ENCODE assay signal across 33 cellular contexts in the genomic region with DNA sequence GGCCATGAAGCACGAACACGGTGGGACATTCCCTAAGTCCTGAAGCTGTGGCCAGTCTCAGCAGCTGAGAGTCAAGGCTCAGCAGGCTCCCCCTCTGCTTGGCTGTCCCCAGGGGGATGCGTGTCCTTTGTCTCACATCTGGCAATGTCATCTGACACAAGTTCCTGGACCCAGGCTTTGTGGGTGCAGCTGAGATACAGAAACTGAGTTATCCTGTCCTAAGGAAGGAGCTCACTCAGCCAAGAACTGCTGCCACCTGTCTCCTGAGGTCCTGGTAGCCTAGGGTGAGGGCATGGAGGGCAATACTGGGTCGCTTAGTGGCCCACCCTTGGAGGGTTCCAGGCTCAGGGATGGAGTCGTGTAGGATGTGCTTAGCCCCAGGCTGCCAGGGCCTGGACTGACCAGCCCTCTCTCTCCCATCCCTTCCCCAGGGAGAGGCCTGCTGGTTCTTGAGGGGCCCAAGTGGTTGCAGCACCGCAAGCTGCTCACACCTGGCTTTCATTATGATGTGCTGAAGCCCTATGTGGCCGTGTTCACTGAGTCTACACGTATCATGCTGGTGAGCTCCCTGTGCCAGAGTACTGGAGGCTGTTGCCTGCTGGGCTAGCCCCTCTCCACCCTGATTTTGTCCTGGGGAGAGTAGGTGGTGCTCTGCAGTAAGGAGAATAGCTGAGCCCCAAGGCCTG. TPM values are rescaled to one million over a fixed set of nuclear protein-coding genes. Genes with fewer than 3 reads are reported as not detected.
A peak's percentile ranks its signal among the peaks of the same experiment; 100 is the strongest.
DNase-seq lines count a peak whose midpoint lies in the region; ATAC-seq, FAIRE-seq and TF ChIP-seq lines count a peak whose summit lies in the region.
"Had no signal": no experiment of that assay in that cellular context is flagged by ENCODE, and none has a peak within 500 bp of the region (broad histone marks: within the 10 kb centered on the region; RNA-seq: fewer than 3 reads in every experiment).

No MANE protein-coding gene starts in this region.

- no peak overlapping the region for H4K8ac ChIP-seq in trophoblast cell (ENCODE audit: low read depth, low read length)

- peak overlapping the region in 1 of 11 experiments; percentile 38; a peak in 1 of 22 replicates for H3K27ac ChIP-seq in BLaER1 treated with 17β-estradiol and CSF1 and Interleukin-3, amounts not matched to agents 10 nM and 100 nM
- no peak overlapping the region for H3K27ac ChIP-seq in Panc1 (ENCODE audit: low read length)
- no peak overlapping the region for H3K27ac ChIP-seq in trophoblast cell (ENCODE audit: low read depth, low read length)
- H3K27ac ChIP-seq: C4-2B, lower lobe of right lung had no signal

- intact Hi-C loops in Panc1 (cut with micrococcal nuclease; ENCODE audit: unreplicated experiment) = no loop called here
- intact Hi-C loops in lower leg skin (cut with DNase I; ENCODE audit: low total_unique reads) = no loop called here

- no TSS peak for BruUV-seq in Panc1 (replicated peaks; lab: Mats Ljungman, UMichigan)

- TF ChIP-seq CTCF in Panc1 (IDR thresholded peaks at IDR 0.05) = no peak
- no peak for TF ChIP-seq CTCF in lower leg skin (IDR thresholded peaks at IDR 0.05)

- in situ Hi-C loops in Panc1 (cut with HindIII; ENCODE audit: low pct_unique_long_range_greater_than_20kb, low sequenced_read_pairs) = no loop called here

- DNase-seq in Panc1 (ENCODE audit: low read depth, low spot score) (no peak), lower leg skin (ENCODE audit: low spot score in 2 of 2) (peak; percentile 11 to 81), HTR-8/SVneo (ENCODE audit: insufficient read length, low spot score) (no peak), LoVo (ENCODE audit: low spot score) (no peak), SW 1271 (lab: John Stamatoyannopoulos, UW) (no peak), trophoblast cell (no peak)
- DNase-seq: activated B cell treated with CpG ODN at 0.5 μM for 24 hours; activated CD8-positive, alpha-beta memory T cell treated with anti-CD3 and anti-CD28 coated beads, Interleukin-2, amount 10 ng/mL, durations not matched to agents 7 days and 5 days; activated gamma-delta T cell treated with Interleukin-2 at 50 U/mL for 16 hours; activated T-cell treated with anti-CD3 and anti-CD28 coated beads, Interleukin-2, amount 50 U/mL, for 4 hours; central memory CD4-positive, alpha-beta T cell; DMS79; effector memory CD8-positive, alpha-beta T cell; erythroblast; H9; head of caudate nucleus; kidney; lower lobe of right lung; naive thymus-derived CD4-positive, alpha-beta T cell; NCI-H2029; NCI-H526; NK-92 treated with Interleukin-12 subunit alpha and Interleukin-12 subunit beta, amount 100 ng/mL, for 24 hours; PC-3; SHP77 treated with DMSO at 0.1 percent for 48 hours; stimulated activated CD4-positive, alpha-beta T cell treated with anti-CD3 and anti-CD28 coated beads, Interleukin-15, amount 100 ng/mL, for 24 hours; stimulated activated CD4-positive, alpha-beta T cell treated with anti-CD3 and anti-CD28 coated beads, Interleukin-4, amount 100 ng/mL, for 4 hours; T-helper 1 cell had no signal

- no peak overlapping the region for H2AK5ac ChIP-seq in trophoblast cell (ENCODE audit: low read length)

- no peak overlapping the region for H4K91ac ChIP-seq in trophoblast cell (ENCODE audit: low read depth, low read length)

- H3K9ac ChIP-seq in BLaER1 treated with 17β-estradiol and CSF1 and Interleukin-3, amounts not matched to agents 10 nM and 100 nM = peak overlapping the region in 1 of 11 experiments; percentile 10; a peak in 1 of 22 replicates
- H3K9ac ChIP-seq in trophoblast cell (ENCODE audit: low read length) = no peak overlapping the region

- no peaks in the 10 kb centered on the region for H3K27me3 ChIP-seq in BLaER1 treated with 17β-estradiol and CSF1 and Interleukin-3, amounts not matched to agents 10 nM and 100 nM
- H3K27me3 ChIP-seq in Panc1 (ENCODE audit: control insufficient read depth, insufficient read depth, low read length) (no peaks in the 10 kb centered on the region; the same call in 1 of the 2 replicates), trophoblast cell (ENCODE audit: insufficient read depth, low read length) (no peaks in the 10 kb centered on the region)

- peaks cover 0 to 24% (median 20%) of the 10 kb centered on the region in 10 experiments; a peak in 15 of 20 replicates for H3K4me1 ChIP-seq in BLaER1 treated with 17β-estradiol and CSF1 and Interleukin-3, amounts not matched to agents 10 nM and 100 nM
- H3K4me1 ChIP-seq in Panc1 (ENCODE audit: control insufficient read depth, insufficient read depth, low read length) (no peaks in the 10 kb centered on the region), trophoblast cell (ENCODE audit: control insufficient read depth in 1 of 2, insufficient read depth in 2 of 2, low read length in 2 of 2) (peaks cover 0 to 2% of the 10 kb centered on the region in 2 experiments)

- CTCF ChIA-PET in Panc1 (lab: Charles Lee) = interaction anchor here (0.8 kb wide), 1 partner anchor 240 kb away, joined by 3 read pairs; no protein-coding TSS in a partner anchor

- peak overlapping the region in 9 of 11 experiments; percentile 12 to 77 (median 65); a peak in 17 of 22 replicates for H3K4me2 ChIP-seq in BLaER1 treated with 17β-estradiol and CSF1 and Interleukin-3, amounts not matched to agents 10 nM and 100 nM
- H3K4me2 ChIP-seq in trophoblast cell (ENCODE audit: low read length) = no peak overlapping the region

- H2BK12ac ChIP-seq in trophoblast cell (ENCODE audit: low read length) = no peak overlapping the region

- WGBS in lower leg skin, 2 donors = 69 to 72% methylated on average over 8 of the region's 8 CpGs
- no CpG with 5 or more reads among the region's 8 CpGs for WGBS in trophoblast cell (ENCODE audit: extremely low coverage, insufficient coverage, insufficient read length)

- H4K12ac ChIP-seq in trophoblast cell (ENCODE audit: low read depth, low read length) = no peak overlapping the region

- no peak for FAIRE-seq in HTR-8/SVneo (lab: Jason Lieb, UNC)
- FAIRE-seq: astrocyte, G401.6, HepG2, kidney had no signal

- no peaks in the 10 kb centered on the region for H4K20me1 ChIP-seq in BLaER1 treated with 17β-estradiol and CSF1 and Interleukin-3, amounts not matched to agents 10 nM and 100 nM

- no peak overlapping the region for H3K23ac ChIP-seq in trophoblast cell (ENCODE audit: low read length)

- H3K36me3 ChIP-seq in BLaER1 treated with 17β-estradiol and CSF1 and Interleukin-3, amounts not matched to agents 10 nM and 100 nM = no peaks in the 10 kb centered on the region
- H3K36me3 ChIP-seq in Panc1 (ENCODE audit: control insufficient read depth, insufficient read depth, low read length) (no peaks in the 10 kb centered on the region), trophoblast cell (ENCODE audit: control insufficient read depth in 1 of 2, insufficient read depth in 2 of 2, low read length in 2 of 2) (no peaks in the 10 kb centered on the region)

- POLR2A ChIA-PET in Panc1 (lab: Charles Lee) = no interaction called here

- H3K79me1 ChIP-seq in trophoblast cell (ENCODE audit: low read length) = no peaks in the 10 kb centered on the region

- H3K9me3 ChIP-seq in BLaER1 treated with 17β-estradiol and CSF1 and Interleukin-3, amounts not matched to agents 10 nM and 100 nM (replicated peaks in 1 of 11) = peaks cover 5 to 15% (median 9%) of the 10 kb centered on the region in 11 experiments; a peak in 17 of 22 replicates
- H3K9me3 ChIP-seq in Panc1 (ENCODE audit: control insufficient read depth, insufficient read depth, low read depth, low read length) (no peaks in the 10 kb centered on the region), trophoblast cell (ENCODE audit: insufficient read depth, low read depth, low read length) (no peaks in the 10 kb centered on the region)
- H3K9me3 ChIP-seq: lower lobe of right lung had no signal

- H2BK120ac ChIP-seq in trophoblast cell (ENCODE audit: insufficient read depth, low read length, poor library complexity) = no peak overlapping the region

- no peaks in the 10 kb centered on the region for H3K79me2 ChIP-seq in trophoblast cell (ENCODE audit: control insufficient read depth, insufficient read depth, low read length, poor library complexity)

- H3K4me3 ChIP-seq in BLaER1 treated with 17β-estradiol and CSF1 and Interleukin-3, amounts not matched to agents 10 nM and 100 nM = no peak overlapping the region
- H3K4me3 ChIP-seq in Panc1 (ENCODE audit: low read depth in 2 of 2, low read length in 2 of 2) (no peak overlapping the region), lower leg skin (ENCODE audit: low read depth, poor library complexity, severe bottlenecking) (no peak overlapping the region), trophoblast cell (ENCODE audit: low read depth, low read length) (no peak overlapping the region)
- H3K4me3 ChIP-seq: lower lobe of right lung had no signal

- TF ChIP-seq POLR2A in lower leg skin (IDR thresholded peaks at IDR 0.05) = no peak

- H3K14ac ChIP-seq in trophoblast cell (ENCODE audit: low read length) = no peak overlapping the region

- peak; percentile 85 for ATAC-seq in GM19438 (IDR thresholded peaks at IDR 0.05; ENCODE audit: low read depth, unreplicated experiment)
- 0 out of 2 replicates have a peak, but pooled peaks have one; percentile 33 for ATAC-seq in Panc1
- ATAC-seq: activated CD8-positive, alpha-beta memory T cell treated with anti-CD3 and anti-CD28 coated beads, Interleukin-2, amount 10 ng/mL, durations not matched to agents 7 days and 5 days; activated T-cell treated with anti-CD3 and anti-CD28 coated beads, Interleukin-2, amount 50 U/mL, for 4 hours; effector memory CD8-positive, alpha-beta T cell; HepG2; naive thymus-derived CD4-positive, alpha-beta T cell; PC-3 had no signal

- no peak overlapping the region for H2BK5ac ChIP-seq in trophoblast cell (ENCODE audit: low read depth, low read length, poor library complexity)

- no peak overlapping the region for H3K4ac ChIP-seq in trophoblast cell (ENCODE audit: low read depth, low read length)

- no peak overlapping the region for H3K18ac ChIP-seq in trophoblast cell (ENCODE audit: low read length)

- no peak overlapping the region for H2AFZ ChIP-seq in trophoblast cell (ENCODE audit: insufficient read depth, low read length, poor library complexity)

RNA-seq across cellular contexts. Expression of a gene that starts 13.4 kb away (rescaled TPM):
- total RNA-seq in Panc1 (2021; ENCODE audit: unreplicated experiment) = not detected
- not detected for polyA plus RNA-seq in Panc1 (2012; ENCODE audit: insufficient read length)
- total RNA-seq in lower leg skin = 100 to 1,000 TPM in 1 of 4 donors, 10 to 100 TPM in 3; 35.7 to 215 (median 75.1) TPM
- 0.06 and 0.07 TPM in 2 replicates for polyA plus RNA-seq in trophoblast cell (2013)
- total RNA-seq: activated B cell treated with CpG ODN at 0.5 μM for 24 hours; activated CD8-positive, alpha-beta memory T cell treated with anti-CD3 and anti-CD28 coated beads, Interleukin-2, amount 10 ng/mL, durations not matched to agents 7 days and 5 days; astrocyte; H9; HepG2; naive thymus-derived CD4-positive, alpha-beta T cell; PC-3 had no signal
- polyA plus RNA-seq: naive thymus-derived CD4-positive, alpha-beta T cell had no signal

Comparison
In these comparisons a context has a peak if more than half of its experiments do, and no peak if none do; other contexts are left out.
1. DNase-seq: peak in lower leg skin (2 of 2); none in Panc1 (single experiment), HTR-8/SVneo (single experiment), LoVo (single experiment), SW 1271 (0 of 2) and trophoblast cell (0 of 2).
2. RNA of a gene that starts 13.4 kb away (total RNA-seq): 35.7 to 215 TPM in lower leg skin; not detected in Panc1 (single experiment); every median in the first group is over 10 times any median in the second.